In the genomic region with DNA sequence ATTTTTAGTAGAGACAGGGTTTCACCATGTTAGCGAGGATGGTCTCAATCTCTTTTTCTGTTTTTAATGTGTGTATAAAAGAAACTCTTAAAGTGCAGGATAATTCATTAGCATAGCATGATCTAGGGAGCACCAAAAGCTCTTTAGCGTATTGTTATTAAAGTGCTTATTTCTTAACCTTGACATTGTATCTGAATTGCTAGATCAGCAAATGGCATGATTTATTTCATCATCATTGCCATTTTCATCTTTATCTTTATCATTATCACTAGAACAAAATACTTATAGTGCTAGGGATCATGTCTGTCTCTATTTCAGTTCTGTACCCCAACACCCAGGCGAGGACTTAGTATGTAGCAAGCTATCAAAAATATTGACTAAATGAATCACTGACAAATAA, we compare ENCODE assay signal across 8 cellular contexts.
"Had no signal": no experiment of that assay in that cellular context is flagged by ENCODE, and none has a peak within 500 bp of the region (broad histone marks: within the 10 kb centered on the region; RNA-seq: fewer than 3 reads in every experiment).

No MANE protein-coding gene starts in this region.

- H3K4me3 ChIP-seq: GM12878 had no signal

- FAIRE-seq: G401.6, GM12878, GM12891, GM12892, GM18507, GM19239 had no signal

- ATAC-seq: GM12878 had no signal

- DNase-seq: GDM1, GF-D8 had no signal
